Comparison of ENCODE assay signal across 17 cellular contexts in the genomic region with DNA sequence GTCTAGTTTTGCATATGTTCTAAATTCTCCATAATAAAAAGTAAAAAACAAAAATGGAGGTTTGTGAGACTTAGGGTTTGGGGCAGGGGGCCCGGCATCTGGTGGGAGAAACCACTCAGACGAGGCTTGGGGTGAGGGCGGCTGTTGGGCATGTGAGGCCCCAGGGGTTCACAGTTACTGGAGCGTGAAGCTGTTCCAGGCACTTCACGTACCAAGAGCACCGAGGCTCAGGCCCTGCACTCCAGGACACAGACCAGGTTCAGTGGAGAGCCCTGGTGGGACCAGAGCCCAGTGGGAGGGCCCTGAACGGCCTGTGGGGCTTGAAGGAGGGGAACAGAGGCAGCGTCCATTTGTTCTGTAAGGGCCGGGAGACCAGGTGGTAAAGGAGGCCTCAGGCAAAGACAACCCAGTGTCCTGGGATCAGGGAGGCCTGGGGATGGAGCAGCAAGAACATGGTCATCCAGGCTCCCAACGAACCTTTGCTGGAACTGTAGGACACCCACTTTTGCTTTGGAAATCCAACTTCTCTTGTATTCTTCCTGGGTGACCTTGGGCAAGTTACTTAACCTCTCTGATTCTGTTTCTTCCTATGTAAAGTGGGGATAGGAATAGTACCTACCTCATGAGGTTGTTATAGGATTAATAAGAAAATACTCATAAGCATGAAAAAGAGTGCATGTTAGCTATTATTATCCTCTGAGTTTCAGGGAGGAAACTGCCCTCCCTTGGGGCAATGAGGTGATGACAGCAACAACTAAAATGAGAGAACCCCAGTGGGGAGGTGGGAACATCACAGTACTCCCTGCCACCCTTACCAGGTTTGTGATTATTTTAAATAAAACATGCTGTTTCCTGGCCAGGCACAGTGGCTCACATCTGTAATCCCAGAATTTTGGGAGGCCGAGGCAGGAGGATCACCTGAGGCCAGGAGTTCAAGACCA. TPM values are rescaled to one million over a fixed set of nuclear protein-coding genes. Genes with fewer than 3 reads are reported as not detected.
DNase-seq lines count a peak whose midpoint lies in the region; ATAC-seq and TF ChIP-seq lines count a peak whose summit lies in the region.
"Had no signal": no experiment of that assay in that cellular context is flagged by ENCODE, and none has a peak within 500 bp of the region (broad histone marks: within the 10 kb centered on the region; RNA-seq: fewer than 3 reads in every experiment).

No MANE protein-coding gene starts in this region.

- no peaks in the 10 kb centered on the region for H3K36me3 Mint-ChIP-seq in nephron (ENCODE audit: low read depth)
- H3K36me3 Mint-ChIP-seq: activated naive CD4-positive, alpha-beta T cell treated with anti-CD3 and anti-CD28 coated beads, Interleukin-2, amount 50 U/mL, for 24 hours had no signal

- 77% methylated on average over 10 of the region's 11 CpGs for WGBS in SK-N-SH (ENCODE audit: low lambda C conversion rate)

- H3K27ac Mint-ChIP-seq in nephron, result peak overlapping the region; percentile 11 to 66 (median 51)
- H3K27ac Mint-ChIP-seq: activated naive CD4-positive, alpha-beta T cell treated with anti-CD3 and anti-CD28 coated beads, Interleukin-2, amount 50 U/mL, for 24 hours had no signal

- H4K20me1 ChIP-seq in SK-N-SH (ENCODE audit: insufficient read depth) (no peaks in the 10 kb centered on the region), OCI-LY7 (ENCODE audit: insufficient read depth, low read length) (no peaks in the 10 kb centered on the region)

- no peak overlapping the region for H3K4me3 Mint-ChIP-seq in nephron
- H3K4me3 Mint-ChIP-seq: activated naive CD4-positive, alpha-beta T cell treated with anti-CD3 and anti-CD28 coated beads, Interleukin-2, amount 50 U/mL, for 24 hours; stimulated activated naive CD8-positive, alpha-beta T cell treated with anti-CD3 and anti-CD28 coated beads, Interleukin-15, amount 100 ng/mL, for 72 hours had no signal

- H3K9me3 Mint-ChIP-seq in nephron, result no peaks in the 10 kb centered on the region
- H3K9me3 Mint-ChIP-seq: activated naive CD4-positive, alpha-beta T cell treated with anti-CD3 and anti-CD28 coated beads, Interleukin-2, amount 50 U/mL, for 24 hours; stimulated activated naive CD8-positive, alpha-beta T cell treated with anti-CD3 and anti-CD28 coated beads, Interleukin-15, amount 100 ng/mL, for 72 hours had no signal

- no peaks in the 10 kb centered on the region for H3K36me3 ChIP-seq in SK-N-SH (replicated peaks in 1 of 2; ENCODE audit: control insufficient read depth in 1 of 2, insufficient read depth in 2 of 2, low read length in 1 of 2)
- peaks cover 4% of the 10 kb centered on the region; the same call in 1 of the 2 replicates for H3K36me3 ChIP-seq in OCI-LY7 (ENCODE audit: insufficient read depth, low read length)
- H3K36me3 ChIP-seq: lower lobe of right lung, SJSA1 had no signal

- TF ChIP-seq EP300 in SK-N-SH (IDR thresholded peaks at IDR 0.05; ENCODE audit: borderline replicate concordance in 1 of 2, low read depth in 1 of 2, low read length in 1 of 2), result no peak

- H3K4me2 ChIP-seq in SK-N-SH (no peak overlapping the region), OCI-LY7 (ENCODE audit: low read length) (peak overlapping the region; percentile 86)

- H3F3A ChIP-seq in SK-N-SH (replicated peaks; ENCODE audit: insufficient read depth), result no peaks in the 10 kb centered on the region

- DNase-seq in SK-N-SH (peak; percentile 55), OCI-LY7 (ENCODE audit: low spot score) (peak; percentile 76), GM03348 (ENCODE audit: low spot score) (no peak), KG1 (lab: John Stamatoyannopoulos, UW) (no peak)
- DNase-seq: effector CD8-positive, alpha-beta T cell; lower lobe of right lung; stimulated activated naive CD8-positive, alpha-beta T cell treated with anti-CD3 and anti-CD28 coated beads, Interleukin-15, amount 100 ng/mL, for 72 hours had no signal

- no peak overlapping the region for H3K27ac ChIP-seq in SK-N-SH (ENCODE audit: low read depth in 2 of 2, low read length in 1 of 2)
- H3K27ac ChIP-seq in OCI-LY7 (ENCODE audit: low read depth, low read length, poor library complexity, severe bottlenecking), result peak overlapping the region; percentile 70
- H3K27ac ChIP-seq: lower lobe of right lung, SJSA1 had no signal

- TF ChIP-seq RAD21 in SK-N-SH (IDR thresholded peaks at IDR 0.05; ENCODE audit: low read length), result no peak

- BruUV-seq in OCI-LY7 (replicated peaks; lab: Mats Ljungman, UMichigan), result no TSS peak

- no peak overlapping the region for H3K9ac ChIP-seq in SK-N-SH

- TF ChIP-seq CTCF in SK-N-SH (IDR thresholded peaks at IDR 0.05) (no peak), OCI-LY7 (conservative IDR thresholded peaks at IDR 0.05; ENCODE audit: low read length) (no peak), nephron (IDR thresholded peaks at IDR 0.05; ENCODE audit: unreplicated experiment in 3 of 3) (no peak)

- ATAC-seq in SK-N-SH treated with all-trans-retinoic acid at 6 μM for 48 hours (no peak), GM18498 (IDR thresholded peaks at IDR 0.05; ENCODE audit: unreplicated experiment) (peak; percentile 31), HG03378 (IDR thresholded peaks at IDR 0.05; ENCODE audit: unreplicated experiment) (no peak)
- ATAC-seq: lower lobe of right lung; stimulated activated naive CD8-positive, alpha-beta T cell treated with anti-CD3 and anti-CD28 coated beads, Interleukin-15, amount 100 ng/mL, for 72 hours had no signal

- H3K4me1 ChIP-seq in SK-N-SH (ENCODE audit: control insufficient read depth in 1 of 2, insufficient read depth in 2 of 2, low read depth in 1 of 2, low read length in 1 of 2) (no peaks in the 10 kb centered on the region; a peak in 1 of 4 replicates), OCI-LY7 (ENCODE audit: insufficient read depth, low read length, poor library complexity, severe bottlenecking) (peaks cover 72% of the 10 kb centered on the region)
- H3K4me1 ChIP-seq: lower lobe of right lung had no signal

- H3K27me3 Mint-ChIP-seq in nephron (ENCODE audit: low read depth), result no peaks in the 10 kb centered on the region
- H3K27me3 Mint-ChIP-seq: activated naive CD4-positive, alpha-beta T cell treated with anti-CD3 and anti-CD28 coated beads, Interleukin-2, amount 50 U/mL, for 24 hours; stimulated activated naive CD8-positive, alpha-beta T cell treated with anti-CD3 and anti-CD28 coated beads, Interleukin-15, amount 100 ng/mL, for 72 hours had no signal

- H3K9me3 ChIP-seq in SK-N-SH (no peaks in the 10 kb centered on the region), OCI-LY7 (ENCODE audit: low read length) (no peaks in the 10 kb centered on the region)
- H3K9me3 ChIP-seq: lower lobe of right lung, SJSA1 had no signal

- H2AFZ ChIP-seq in SK-N-SH (ENCODE audit: low read depth) (no peak overlapping the region), OCI-LY7 (ENCODE audit: low read length) (peak overlapping the region; percentile 84)

- H3K79me2 ChIP-seq in SK-N-SH (ENCODE audit: insufficient read depth), result no peaks in the 10 kb centered on the region
- no peaks in the 10 kb centered on the region; the same call in 1 of the 2 replicates for H3K79me2 ChIP-seq in OCI-LY7 (ENCODE audit: insufficient read depth, low read depth, low read length)

- no peaks in the 10 kb centered on the region; the same call in 1 of the 2 replicates for H3K27me3 ChIP-seq in SK-N-SH (ENCODE audit: insufficient read depth)
- H3K27me3 ChIP-seq: SJSA1 had no signal

- peaks cover 10% of the 10 kb centered on the region for H3K4me1 Mint-ChIP-seq in nephron

- H3K9me2 ChIP-seq in SK-N-SH, result no peaks in the 10 kb centered on the region
- H3K9me2 ChIP-seq in OCI-LY7 (ENCODE audit: insufficient read depth, low read length), result no peaks in the 10 kb centered on the region

- no peak overlapping the region for H3K4me3 ChIP-seq in SK-N-SH (ENCODE audit: low read depth in 2 of 2, low read length in 1 of 2)
- H3K4me3 ChIP-seq in OCI-LY7 (ENCODE audit: low read depth, low read length, poor library complexity, severe bottlenecking), result peak overlapping the region; percentile 70
- H3K4me3 ChIP-seq: lower lobe of right lung, SJSA1, skin epidermis had no signal

- CTCF ChIA-PET in SK-N-SH (lab: Yijun Ruan, JAX), result interaction anchor here (0.8 to 7.2 kb wide), 2 partner anchors 14 to 206 kb away, joined by 3 to 78 read pairs; no protein-coding TSS in a partner anchor
- CTCF ChIA-PET in OCI-LY7 (lab: Charles Lee; ENCODE audit: unreplicated experiment), result interaction anchor here (0.9 kb wide), 1 partner anchor 14 kb away, joined by 3 read pairs; no protein-coding TSS in a partner anchor

- POLR2A ChIA-PET in SK-N-SH (lab: Yijun Ruan, JAX), result no interaction called here
- POLR2A ChIA-PET in OCI-LY7 (lab: Charles Lee), result interaction anchor here (0.8 to 4.1 kb wide), 4 partner anchors 14 to 130 kb away, joined by 3 to 32 read pairs (median 14); a partner anchor contains a TSS

- intact Hi-C loops in OCI-LY7 (cut with micrococcal nuclease; ENCODE audit: unreplicated experiment), result loop anchor here (10.0 kb wide), 1 partner anchor 410 kb away; a partner anchor contains a TSS

TF ChIP-seq in SK-N-SH, 30 proteins besides CTCF, POLR2A, EP300 and RAD21 (continues in another document):
- TF ChIP-seq FOSL2 (IDR thresholded peaks at IDR 0.05; ENCODE audit: borderline replicate concordance, low read depth), result no peak

TF ChIP-seq in SK-N-SH treated with all-trans-retinoic acid at 6 μM for 48 hours, 23 proteins besides CTCF, POLR2A, EP300 and RAD21 (continues in another document):
- TF ChIP-seq ZNF565 (CRISPR knock-in tag; conservative IDR thresholded peaks at IDR 0.05; ENCODE audit: low read depth) (no peak), SNAI2 (CRISPR knock-in tag; IDR thresholded peaks at IDR 0.05) (no peak), ZNF8 (CRISPR knock-in tag; IDR thresholded peaks at IDR 0.05) (no peak), CSDC2 (CRISPR knock-in tag; IDR thresholded peaks at IDR 0.05) (no peak), ZFP3 (CRISPR knock-in tag; IDR thresholded peaks at IDR 0.05) (no peak)

RNA-seq across cellular contexts. Expression of a gene that starts 1.1 kb away (rescaled TPM):
- not detected in 2 replicates for polyA plus RNA-seq in SK-N-SH (2012; rRNA removed)
- polyA plus RNA-seq in SK-N-SH (2012; cell fraction: cytosol; rRNA removed), result 0.01 TPM in 1 of 2 replicates, not detected in the other
- polyA plus RNA-seq in SK-N-SH (2012; cell fraction: nucleus; rRNA removed), result 0.13 and 0.16 TPM in 2 replicates
- 23.8 and 27.8 TPM in 2 replicates for total RNA-seq in OCI-LY7 (2014; rRNA removed; shearing (Covaris generic))
- total RNA-seq in OCI-LY7 (2022), result 45.7 and 48.6 TPM in 2 replicates
- total RNA-seq: MCF 10A, SJSA1 had no signal

RNA-seq across cellular contexts. Expression of a gene that starts 18.3 kb away (rescaled TPM):
- 137 and 151 TPM in 2 replicates for polyA plus RNA-seq in SK-N-SH (2012; rRNA removed)
- polyA plus RNA-seq in SK-N-SH (2012; cell fraction: cytosol; rRNA removed), result 105 and 130 TPM in 2 replicates
- 211 and 216 TPM in 2 replicates for polyA plus RNA-seq in SK-N-SH (2012; cell fraction: nucleus; rRNA removed)
- 81.4 and 93.7 TPM in 2 replicates for total RNA-seq in OCI-LY7 (2014; rRNA removed; shearing (Covaris generic))
- 72.5 and 79.6 TPM in 2 replicates for total RNA-seq in OCI-LY7 (2022)

RNA-seq across cellular contexts. Expression of a gene that starts 49.8 kb away (rescaled TPM):
- polyA plus RNA-seq in SK-N-SH (2012; rRNA removed), result 0.02 TPM in 1 of 2 replicates, not detected in the other
- polyA plus RNA-seq in SK-N-SH (2012; cell fraction: cytosol; rRNA removed), result not detected in 2 replicates
- 0.15 and 0.17 TPM in 2 replicates for polyA plus RNA-seq in SK-N-SH (2012; cell fraction: nucleus; rRNA removed)
- not detected in 2 replicates for total RNA-seq in OCI-LY7 (2014; rRNA removed; shearing (Covaris generic))
- 0.30 TPM in 1 of 2 replicates, not detected in the other for total RNA-seq in OCI-LY7 (2022)
- total RNA-seq: bronchial epithelial cell, HT-29, MCF 10A, SJSA1 had no signal

Comparison
In these comparisons a context has a peak if more than half of its experiments do, and no peak if none do; other contexts are left out.
1. DNase-seq: peak in SK-N-SH (single experiment) and OCI-LY7 (single experiment); none in GM03348 (single experiment) and KG1 (single experiment).